10 cellular contexts compared by ENCODE assay signal in the genomic region with DNA sequence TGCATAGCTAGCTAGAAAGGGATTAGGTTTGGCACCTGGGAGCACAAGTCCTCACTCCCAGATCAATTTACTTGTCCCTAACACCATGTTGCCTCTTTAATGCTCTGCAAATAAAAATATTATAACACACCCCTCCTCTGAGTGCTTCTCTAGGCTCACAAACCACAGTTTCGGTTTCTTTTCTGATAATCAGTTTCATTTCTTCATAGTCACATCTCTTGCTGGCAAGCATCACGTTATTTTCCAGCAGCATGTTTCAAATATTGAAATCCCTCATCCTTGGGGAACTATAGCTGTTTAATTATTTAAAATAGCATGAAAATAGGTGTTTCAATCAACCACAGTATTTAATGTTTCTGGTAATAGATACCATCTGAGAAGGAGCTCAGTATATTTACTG. TPM values are rescaled to one million over a fixed set of nuclear protein-coding genes. Genes with fewer than 3 reads are reported as not detected.
DNase-seq lines count a peak whose midpoint lies in the region; ATAC-seq, FAIRE-seq and TF ChIP-seq lines count a peak whose summit lies in the region.
"Had no signal": no experiment of that assay in that cellular context is flagged by ENCODE, and none has a peak within 500 bp of the region (broad histone marks: within the 10 kb centered on the region; RNA-seq: fewer than 3 reads in every experiment).

No MANE protein-coding gene starts in this region.

- no peak for TF ChIP-seq POLR2A in GM12891 (IDR thresholded peaks at IDR 0.05; ENCODE audit: low read depth, low read length)

- H3K9me3 Mint-ChIP-seq in activated naive CD8-positive, alpha-beta T cell treated with anti-CD3 and anti-CD28 coated beads, Interleukin-2, amount 50 U/mL, for 24 hours: no peaks in the 10 kb centered on the region

- peaks cover 14% of the 10 kb centered on the region for H3K4me1 ChIP-seq in skeletal muscle satellite cell (ENCODE audit: control insufficient read depth, insufficient read depth, low read length)

- peak; percentile 48 for DNase-seq in GM12891 (ENCODE audit: insufficient read length, low spot score)
- DNase-seq in activated naive CD8-positive, alpha-beta T cell treated with anti-CD3 and anti-CD28 coated beads, Interleukin-2, amount 50 U/mL, for 24 hours: no peak
- DNase-seq in NK-92 treated with Interleukin-12 subunit alpha and Interleukin-12 subunit beta, amount 100 ng/mL, for 24 hours (lab: John Stamatoyannopoulos, UW): no peak
- DNase-seq in NCI-H2227 (lab: John Stamatoyannopoulos, UW; ENCODE audit: unreplicated experiment): no peak
- no peak for DNase-seq in inferior parietal cortex (ENCODE audit: extremely low spot score)

- ATAC-seq in GM21360 (IDR thresholded peaks at IDR 0.05; ENCODE audit: unreplicated experiment) (peak; percentile 60), HG03558 (IDR thresholded peaks at IDR 0.05; ENCODE audit: extremely low read depth, unreplicated experiment) (peak; percentile 73)
- peak; percentile 77 for ATAC-seq in activated naive CD8-positive, alpha-beta T cell treated with anti-CD3 and anti-CD28 coated beads, Interleukin-2, amount 50 U/mL, for 24 hours
- ATAC-seq: Panc1 had no signal

- no peaks in the 10 kb centered on the region for H3K27me3 Mint-ChIP-seq in activated naive CD8-positive, alpha-beta T cell treated with anti-CD3 and anti-CD28 coated beads, Interleukin-2, amount 50 U/mL, for 24 hours

- no peaks in the 10 kb centered on the region for H3K36me3 ChIP-seq in skeletal muscle satellite cell (ENCODE audit: insufficient read depth, low read length)

- H3K4me1 Mint-ChIP-seq in activated naive CD8-positive, alpha-beta T cell treated with anti-CD3 and anti-CD28 coated beads, Interleukin-2, amount 50 U/mL, for 24 hours: peaks cover 53% of the 10 kb centered on the region

- FAIRE-seq in GM12891 (lab: Jason Lieb, UNC): peak; percentile 70
- FAIRE-seq: islet of Langerhans had no signal

- H3K9ac ChIP-seq in skeletal muscle satellite cell (ENCODE audit: low read depth, low read length): peak overlapping the region; percentile 8

- no peak overlapping the region for H3K4me2 ChIP-seq in skeletal muscle satellite cell (ENCODE audit: low read length)

- H3K27me3 ChIP-seq in skeletal muscle satellite cell (ENCODE audit: control insufficient read depth, insufficient read depth, low read length): peaks cover 4% of the 10 kb centered on the region

- peak overlapping the region; percentile 48 for H3K4me3 Mint-ChIP-seq in activated naive CD8-positive, alpha-beta T cell treated with anti-CD3 and anti-CD28 coated beads, Interleukin-2, amount 50 U/mL, for 24 hours

- H3K36me3 Mint-ChIP-seq in activated naive CD8-positive, alpha-beta T cell treated with anti-CD3 and anti-CD28 coated beads, Interleukin-2, amount 50 U/mL, for 24 hours (ENCODE audit: low read depth): peaks cover 2% of the 10 kb centered on the region

- H3K27ac Mint-ChIP-seq in activated naive CD8-positive, alpha-beta T cell treated with anti-CD3 and anti-CD28 coated beads, Interleukin-2, amount 50 U/mL, for 24 hours: no peak overlapping the region

- no peaks in the 10 kb centered on the region for H3K9me3 ChIP-seq in skeletal muscle satellite cell (replicated peaks; ENCODE audit: low read length)

- H3K4me3 ChIP-seq in skeletal muscle satellite cell (ENCODE audit: low read length): no peak overlapping the region

TF ChIP-seq in GM12891, 5 proteins besides CTCF, POLR2A, EP300 and RAD21:
- peak; percentile 73 for TF ChIP-seq SPI1 (IDR thresholded peaks at IDR 0.05; ENCODE audit: low read depth, low read length)
- no peak for TF ChIP-seq TAF1 (IDR thresholded peaks at IDR 0.05; ENCODE audit: low read depth, low read length)

RNA-seq across cellular contexts. Expression of gene SMCHD1, which starts 13.9 kb away (rescaled TPM):
- polyA plus RNA-seq in GM12891 (2012; ENCODE audit: low read depth, missing spikeins): 24.2 TPM
- total RNA-seq in skeletal muscle satellite cell (2012; rRNA removed): 43.5 and 49.2 TPM in 2 replicates
